8 cellular contexts compared by ENCODE assay signal in the genomic region with DNA sequence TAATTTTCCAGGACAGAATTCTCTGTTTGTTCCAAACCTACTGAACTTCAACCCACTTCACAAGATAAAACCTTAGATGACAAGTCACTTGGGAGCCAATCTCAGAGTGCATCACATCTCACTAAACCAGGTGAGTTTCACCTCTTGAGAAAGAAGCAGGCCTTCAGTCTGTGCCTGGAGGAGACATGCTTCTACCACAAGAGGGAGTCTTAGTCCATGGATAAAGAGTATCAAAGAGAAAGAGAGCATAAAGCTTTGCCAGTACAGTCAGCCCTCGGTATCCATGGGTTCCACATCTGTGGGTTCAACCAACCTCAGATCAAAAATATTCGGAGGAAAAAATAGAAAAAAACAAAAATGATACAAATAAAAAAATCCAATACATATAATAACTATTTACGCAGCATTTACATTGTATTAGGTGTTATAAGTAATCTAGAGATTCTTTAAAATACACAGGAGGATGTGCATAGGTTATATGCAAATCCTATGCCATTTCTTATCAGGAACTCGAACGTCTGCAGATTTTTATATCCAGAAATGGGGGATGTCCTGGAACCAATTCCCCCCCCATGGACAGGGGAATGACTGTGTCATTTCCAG. TPM values are rescaled to one million over a fixed set of nuclear protein-coding genes. Genes with fewer than 3 reads are reported as not detected.
DNase-seq lines count a peak whose midpoint lies in the region; ATAC-seq and TF ChIP-seq lines count a peak whose summit lies in the region.

No MANE protein-coding gene starts in this region.

- POLR2A ChIA-PET in BJ (lab: Charles Lee) = interaction anchor here (0.5 kb wide), 1 partner anchor 113 kb away, joined by 3 read pairs; no protein-coding TSS in a partner anchor

- ATAC-seq in activated T-helper 17 cell treated with anti-CD3 and anti-CD28 coated beads, Interleukin-2, amount 50 U/mL, for 72 hours (replicated peaks) = peak; percentile 71
- ATAC-seq in right cardiac atrium = peak; percentile 55 to 61
- ATAC-seq in stimulated activated memory B cell treated with anti-CD40 and anti-IgM and Interleukin-4, amounts not matched to agents 10 μg/mL and 1 μg/mL and 100 μg/mL, for 72 hours = peak; percentile 61
- no peak for ATAC-seq in GM21619 (IDR thresholded peaks at IDR 0.05; ENCODE audit: unreplicated experiment)
- ATAC-seq in GM18858 (IDR thresholded peaks at IDR 0.05; ENCODE audit: unreplicated experiment) = no peak

- H3K27ac ChIP-seq in right cardiac atrium (ENCODE audit: low read length) = no peak overlapping the region

- H3K4me3 ChIP-seq in BJ (ENCODE audit: low read depth, low read length) (no peak overlapping the region), GM06990 (replicated peaks; ENCODE audit: low read depth, low read length) (no peak overlapping the region), right cardiac atrium (ENCODE audit: low read length) (no peak overlapping the region)

- H3K27ac Mint-ChIP-seq in activated T-helper 17 cell treated with anti-CD3 and anti-CD28 coated beads, Interleukin-2, amount 50 U/mL, for 72 hours = no peak overlapping the region
- no peak overlapping the region for H3K27ac Mint-ChIP-seq in stimulated activated memory B cell treated with anti-CD40 and anti-IgM and Interleukin-4, amounts not matched to agents 10 μg/mL and 1 μg/mL and 100 μg/mL, for 72 hours

- intact Hi-C loops in right cardiac atrium (cut with DNase I) = no loop called here

- H3K36me3 ChIP-seq in BJ (ENCODE audit: control insufficient read depth, insufficient read depth, low read length) = peaks cover 11% of the 10 kb centered on the region
- H3K36me3 ChIP-seq in GM06990 (ENCODE audit: control insufficient read depth, insufficient read depth, low read length) = peaks cover 22% of the 10 kb centered on the region

- H3K27me3 ChIP-seq in BJ (ENCODE audit: control insufficient read depth, insufficient read depth, low read length) = no peaks in the 10 kb centered on the region
- no peaks in the 10 kb centered on the region for H3K27me3 ChIP-seq in GM06990 (replicated peaks; ENCODE audit: control insufficient read depth, insufficient read depth, low read length)
- no peaks in the 10 kb centered on the region for H3K27me3 ChIP-seq in right cardiac atrium (ENCODE audit: control insufficient read depth, insufficient read depth)

- no peaks in the 10 kb centered on the region for H3K4me1 ChIP-seq in right cardiac atrium (ENCODE audit: control insufficient read depth, insufficient read depth, low read length)

- H3K9me3 ChIP-seq in right cardiac atrium (ENCODE audit: control insufficient read depth, low read length) = no peaks in the 10 kb centered on the region

- H3K4me1 Mint-ChIP-seq in activated T-helper 17 cell treated with anti-CD3 and anti-CD28 coated beads, Interleukin-2, amount 50 U/mL, for 72 hours = no peaks in the 10 kb centered on the region
- no peaks in the 10 kb centered on the region for H3K4me1 Mint-ChIP-seq in stimulated activated memory B cell treated with anti-CD40 and anti-IgM and Interleukin-4, amounts not matched to agents 10 μg/mL and 1 μg/mL and 100 μg/mL, for 72 hours

- no peaks in the 10 kb centered on the region for H3K9me3 Mint-ChIP-seq in activated T-helper 17 cell treated with anti-CD3 and anti-CD28 coated beads, Interleukin-2, amount 50 U/mL, for 72 hours
- no peaks in the 10 kb centered on the region for H3K9me3 Mint-ChIP-seq in stimulated activated memory B cell treated with anti-CD40 and anti-IgM and Interleukin-4, amounts not matched to agents 10 μg/mL and 1 μg/mL and 100 μg/mL, for 72 hours

- H3K4me3 Mint-ChIP-seq in activated T-helper 17 cell treated with anti-CD3 and anti-CD28 coated beads, Interleukin-2, amount 50 U/mL, for 72 hours = no peak overlapping the region
- H3K4me3 Mint-ChIP-seq in stimulated activated memory B cell treated with anti-CD40 and anti-IgM and Interleukin-4, amounts not matched to agents 10 μg/mL and 1 μg/mL and 100 μg/mL, for 72 hours = no peak overlapping the region

- TF ChIP-seq CTCF in BJ (IDR thresholded peaks at IDR 0.05; ENCODE audit: insufficient read depth, low read depth, low read length) (peak; percentile 78), GM06990 (IDR thresholded peaks at IDR 0.05; ENCODE audit: insufficient read depth, low read length, poor library complexity, severe bottlenecking) (peak; percentile 62)

- CTCF ChIA-PET in BJ (lab: Yijun Ruan, JAX) = interaction anchor here (0.6 to 2.4 kb wide), 16 partner anchors 10 to 288 kb away, joined by 3 to 14 read pairs (median 4); no protein-coding TSS in a partner anchor

- peaks cover 92% of the 10 kb centered on the region for H3K36me3 Mint-ChIP-seq in activated T-helper 17 cell treated with anti-CD3 and anti-CD28 coated beads, Interleukin-2, amount 50 U/mL, for 72 hours (ENCODE audit: low read depth)
- peaks cover 32% of the 10 kb centered on the region for H3K36me3 Mint-ChIP-seq in stimulated activated memory B cell treated with anti-CD40 and anti-IgM and Interleukin-4, amounts not matched to agents 10 μg/mL and 1 μg/mL and 100 μg/mL, for 72 hours

- DNase-seq in BJ (ENCODE audit: low read depth) (no peak), GM06990 (ENCODE audit: extremely low read depth, insufficient read length) (no peak), NCI-H2171 treated with DMSO at 0.1 percent for 48 hours (lab: John Stamatoyannopoulos, UW) (peak; percentile 79), right cardiac atrium (no peak)

- WGBS in right cardiac atrium = 51% methylated on average over 5 of the region's 5 CpGs

- H3K27me3 Mint-ChIP-seq in activated T-helper 17 cell treated with anti-CD3 and anti-CD28 coated beads, Interleukin-2, amount 50 U/mL, for 72 hours = no peaks in the 10 kb centered on the region
- H3K27me3 Mint-ChIP-seq in stimulated activated memory B cell treated with anti-CD40 and anti-IgM and Interleukin-4, amounts not matched to agents 10 μg/mL and 1 μg/mL and 100 μg/mL, for 72 hours = no peaks in the 10 kb centered on the region

RNA-seq across cellular contexts. Expression of a gene that starts 37.7 kb away (rescaled TPM):
- 123 and 152 TPM in 2 replicates for polyA plus RNA-seq in BJ (2011; rRNA removed)
- polyA minus RNA-seq in BJ (2011; rRNA and poly(A)+ RNA removed) = 54.4 and 94.0 TPM in 2 replicates
- total RNA-seq in activated T-helper 17 cell treated with anti-CD3 and anti-CD28 coated beads, Interleukin-2, amount 50 U/mL, for 72 hours = 10 to 100 TPM; 13.7 to 20.1 TPM
- 10 to 100 TPM; 16.7 to 20.1 (median 18.4) TPM for total RNA-seq in right cardiac atrium
- polyA plus RNA-seq in right cardiac atrium = 17.8 TPM

Comparison
In these comparisons a context has a peak if more than half of its experiments do, and no peak if none do; other contexts are left out.
1. ATAC-seq: peak in activated T-helper 17 cell treated with anti-CD3 and anti-CD28 coated beads, Interleukin-2, amount 50 U/mL, for 72 hours (single experiment), right cardiac atrium (2 of 2) and stimulated activated memory B cell treated with anti-CD40 and anti-IgM and Interleukin-4, amounts not matched to agents 10 μg/mL and 1 μg/mL and 100 μg/mL, for 72 hours (single experiment); none in GM21619 (single experiment) and GM18858 (single experiment).